ENCODE assay signal across 25 cellular contexts in the genomic region with DNA sequence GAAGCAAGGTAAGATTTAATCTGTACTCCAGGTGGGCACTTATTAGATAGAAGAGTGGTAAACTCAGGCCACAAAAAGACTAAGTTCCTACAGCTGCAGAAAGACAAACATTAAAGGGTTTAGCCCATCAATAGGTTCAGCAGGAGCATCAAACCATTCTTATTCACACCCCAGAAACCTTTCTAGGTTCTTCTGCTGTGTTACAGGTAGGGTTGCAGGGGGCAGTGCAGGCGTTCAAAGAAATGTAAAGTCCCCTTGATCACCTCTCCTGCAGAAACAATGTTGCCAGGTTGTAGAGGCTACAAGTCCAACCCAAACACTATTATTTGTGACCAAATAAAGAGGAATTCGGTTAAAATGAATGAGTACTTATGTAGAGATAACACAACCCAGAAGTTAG. TPM values are rescaled to one million over a fixed set of nuclear protein-coding genes. Genes with fewer than 3 reads are reported as not detected.
DNase-seq lines count a peak whose midpoint lies in the region; TF ChIP-seq lines count a peak whose summit lies in the region.
"Had no signal": no experiment of that assay in that cellular context is flagged by ENCODE, and none has a peak within 500 bp of the region (broad histone marks: within the 10 kb centered on the region; RNA-seq: fewer than 3 reads in every experiment).

No MANE protein-coding gene starts in this region.

- peak overlapping the region; percentile 51 for H2AFZ ChIP-seq in parathyroid adenoma

- H3K27ac ChIP-seq in HUES64 (ENCODE audit: low read depth, low read length) = peak overlapping the region; percentile 61; the same call in 1 of the 2 replicates
- no peak overlapping the region for H3K27ac ChIP-seq in ectodermal cell (ENCODE audit: insufficient read depth, low read depth, low read length, poor library complexity, severe bottlenecking)
- H3K27ac ChIP-seq in parathyroid adenoma = no peak overlapping the region
- no peak overlapping the region for H3K27ac ChIP-seq in prostate gland
- H3K27ac ChIP-seq: adrenal gland, body of pancreas, pancreas, right atrium auricular region, suprapubic skin had no signal

- 0% methylated on average over 1 of the region's 2 CpGs for WGBS in HUES64
- 0 to 6% methylated on average over 1 of the region's 2 CpGs for WGBS in ectodermal cell, 2 experiments
- 12% methylated on average over 2 of the region's 2 CpGs for WGBS in prostate gland

- no peaks in the 10 kb centered on the region for H3K79me2 ChIP-seq in parathyroid adenoma

- TF ChIP-seq CTCF in parathyroid adenoma (IDR thresholded peaks at IDR 0.05) (no peak), prostate gland (IDR thresholded peaks at IDR 0.05) (no peak)

- no peak for TF ChIP-seq POLR2A in prostate gland (IDR thresholded peaks at IDR 0.05)

- H3K4me3 ChIP-seq in HUES64 (ENCODE audit: low read length) (peak overlapping the region; percentile 90), ectodermal cell (ENCODE audit: insufficient read depth, low read depth, low read length) (peak overlapping the region; percentile 65), iPS-18c (ENCODE audit: insufficient read depth, low read depth, low read length) (peak overlapping the region; percentile 82), parathyroid adenoma (ENCODE audit: low read depth, low read length) (no peak overlapping the region), prostate gland (no peak overlapping the region)
- H3K4me3 ChIP-seq: adrenal gland, body of pancreas, pancreas had no signal

- DNase-seq in cardiac septum (ENCODE audit: low spot score) = no peak
- no peak for DNase-seq in OCI-M2 (lab: John Stamatoyannopoulos, UW; ENCODE audit: unreplicated experiment)
- no peak for DNase-seq in CD1c-positive myeloid dendritic cell (ENCODE audit: extremely low spot score)
- no peak for DNase-seq in prostate gland (ENCODE audit: low spot score)
- DNase-seq: activated CD4-positive, alpha-beta T cell treated with anti-CD3 and anti-CD28 coated beads for 1 hour; activated CD8-positive, alpha-beta memory T cell treated with anti-CD3 and anti-CD28 coated beads, Interleukin-2, amount 50 U/mL, for 48 hours; activated CD8-positive, alpha-beta T cell treated with anti-CD3 and anti-CD28 coated beads for 36 hours; activated naive CD4-positive, alpha-beta T cell treated with anti-CD3 and anti-CD28 coated beads for 36 hours; body of pancreas; DMS 273 treated with DMSO at 0.1 percent for 48 hours; kidney glomerular epithelial cell; midbrain; naive thymus-derived CD4-positive, alpha-beta T cell; NCI-H510A treated with DMSO at 0.1 percent for 48 hours; Right ventricle myocardium superior; stimulated activated naive CD4-positive, alpha-beta T cell treated with Interleukin-2 at 50 U/mL for 16 hours had no signal

- H3K9me3 ChIP-seq in HUES64 (ENCODE audit: insufficient read depth, low read depth, low read length) = peaks cover 14% of the 10 kb centered on the region
- no peaks in the 10 kb centered on the region for H3K9me3 ChIP-seq in ectodermal cell (ENCODE audit: control insufficient read depth, low read length)
- no peaks in the 10 kb centered on the region for H3K9me3 ChIP-seq in iPS-18c (ENCODE audit: control insufficient read depth, insufficient read depth, low read length)
- no peaks in the 10 kb centered on the region for H3K9me3 ChIP-seq in parathyroid adenoma (ENCODE audit: control insufficient read depth, low read length)
- no peaks in the 10 kb centered on the region for H3K9me3 ChIP-seq in prostate gland
- H3K9me3 ChIP-seq: adrenal gland, body of pancreas, pancreas, right atrium auricular region, suprapubic skin had no signal

- no peak overlapping the region for H3K4me2 ChIP-seq in parathyroid adenoma (ENCODE audit: low read length)

- H3K27me3 ChIP-seq in HUES64 (ENCODE audit: insufficient read depth, low read length) (peaks cover 31% of the 10 kb centered on the region), ectodermal cell (ENCODE audit: control insufficient read depth, insufficient read depth, low read length, poor library complexity, severe bottlenecking) (peaks cover 25% of the 10 kb centered on the region), parathyroid adenoma (ENCODE audit: control insufficient read depth, insufficient read depth, low read length) (no peaks in the 10 kb centered on the region), prostate gland (replicated peaks; ENCODE audit: insufficient read depth) (peaks cover 11% of the 10 kb centered on the region)

- intact Hi-C loops in cardiac septum (cut with DNase I) = no loop called here
- intact Hi-C loops in prostate gland (cut with DNase I) = no loop called here

- H3K36me3 ChIP-seq in HUES64 (ENCODE audit: insufficient read depth, low read length) (peaks cover 2% of the 10 kb centered on the region; the same call in 1 of the 2 replicates), ectodermal cell (ENCODE audit: control insufficient read depth, insufficient read depth, low read length) (no peaks in the 10 kb centered on the region), parathyroid adenoma (ENCODE audit: control insufficient read depth, insufficient read depth, low read length) (no peaks in the 10 kb centered on the region), prostate gland (no peaks in the 10 kb centered on the region)
- H3K36me3 ChIP-seq: adrenal gland, pancreas, right atrium auricular region, suprapubic skin had no signal

- H3K4me1 ChIP-seq in HUES64 (ENCODE audit: insufficient read depth, low read length) = peaks cover 17% of the 10 kb centered on the region
- no peaks in the 10 kb centered on the region for H3K4me1 ChIP-seq in ectodermal cell (ENCODE audit: control insufficient read depth, insufficient read depth, low read length)
- no peaks in the 10 kb centered on the region for H3K4me1 ChIP-seq in parathyroid adenoma
- no peaks in the 10 kb centered on the region for H3K4me1 ChIP-seq in prostate gland (replicated peaks)
- H3K4me1 ChIP-seq: adrenal gland, pancreas had no signal

- H3K9ac ChIP-seq in HUES64 (ENCODE audit: low read depth, low read length) = peak overlapping the region; percentile 65; the same call in 1 of the 2 replicates
- H3K9ac ChIP-seq in parathyroid adenoma = no peak overlapping the region

RNA-seq across cellular contexts. Expression of a gene that starts 31.8 kb away (rescaled TPM):
- 7.7 TPM for polyA plus RNA-seq in HUES64 (2013, experiment 1 of 2)
- 10.0 TPM for polyA plus RNA-seq in HUES64 (2013, experiment 2 of 2)
- polyA plus RNA-seq in ectodermal cell (2013, experiment 1 of 4) = 16.4 TPM
- 16.5 TPM for polyA plus RNA-seq in ectodermal cell (2013, experiment 2 of 4)
- polyA plus RNA-seq in ectodermal cell (2013, experiment 3 of 4) = 10.3 TPM
- 10.9 TPM for polyA plus RNA-seq in ectodermal cell (2013, experiment 4 of 4)
- total RNA-seq in cardiac septum (26.2 TPM), prostate gland (1 to 10 TPM; 1.3 to 4.3 TPM)
- polyA plus RNA-seq: AG04450 had no signal

Comparison
In these comparisons a context has a peak if more than half of its experiments do, and no peak if none do; other contexts are left out.
1. H3K4me3 ChIP-seq: peak in HUES64 (single experiment), ectodermal cell (single experiment) and iPS-18c (single experiment); none in parathyroid adenoma (single experiment) and prostate gland (0 of 2).